ENCODE assay signal across 1 cellular context in the genomic region with DNA sequence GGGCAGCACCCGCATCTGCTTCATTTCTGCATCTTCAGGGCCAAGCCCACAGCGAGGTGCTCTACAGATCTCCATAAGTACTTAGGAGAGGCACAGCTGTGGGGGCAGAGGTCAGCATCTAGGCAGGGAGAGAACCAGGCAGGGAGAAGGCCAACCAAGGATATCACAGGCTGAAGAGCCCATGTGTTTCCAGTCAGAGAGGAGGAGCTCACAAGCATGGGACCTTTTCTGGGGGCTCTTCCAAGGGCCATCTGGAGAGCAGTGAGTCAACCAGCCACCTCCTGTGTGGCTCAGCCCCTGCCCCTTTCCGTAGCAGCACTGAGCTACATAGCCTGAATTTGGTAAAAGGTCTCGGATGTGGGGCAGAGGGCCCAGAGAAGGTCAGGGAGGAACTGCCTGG.
TF ChIP-seq lines count a peak whose summit lies in the region.

No MANE protein-coding gene starts in this region.

TF ChIP-seq in GM23338, 12 proteins besides CTCF, POLR2A, EP300 and RAD21 (continued from another document):
- TF ChIP-seq, protein P1, sequence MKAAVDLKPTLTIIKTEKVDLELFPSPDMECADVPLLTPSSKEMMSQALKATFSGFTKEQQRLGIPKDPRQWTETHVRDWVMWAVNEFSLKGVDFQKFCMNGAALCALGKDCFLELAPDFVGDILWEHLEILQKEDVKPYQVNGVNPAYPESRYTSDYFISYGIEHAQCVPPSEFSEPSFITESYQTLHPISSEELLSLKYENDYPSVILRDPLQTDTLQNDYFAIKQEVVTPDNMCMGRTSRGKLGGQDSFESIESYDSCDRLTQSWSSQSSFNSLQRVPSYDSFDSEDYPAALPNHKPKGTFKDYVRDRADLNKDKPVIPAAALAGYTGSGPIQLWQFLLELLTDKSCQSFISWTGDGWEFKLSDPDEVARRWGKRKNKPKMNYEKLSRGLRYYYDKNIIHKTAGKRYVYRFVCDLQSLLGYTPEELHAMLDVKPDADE (IDR thresholded peaks at IDR 0.05) = no peak
- TF ChIP-seq, protein P2, sequence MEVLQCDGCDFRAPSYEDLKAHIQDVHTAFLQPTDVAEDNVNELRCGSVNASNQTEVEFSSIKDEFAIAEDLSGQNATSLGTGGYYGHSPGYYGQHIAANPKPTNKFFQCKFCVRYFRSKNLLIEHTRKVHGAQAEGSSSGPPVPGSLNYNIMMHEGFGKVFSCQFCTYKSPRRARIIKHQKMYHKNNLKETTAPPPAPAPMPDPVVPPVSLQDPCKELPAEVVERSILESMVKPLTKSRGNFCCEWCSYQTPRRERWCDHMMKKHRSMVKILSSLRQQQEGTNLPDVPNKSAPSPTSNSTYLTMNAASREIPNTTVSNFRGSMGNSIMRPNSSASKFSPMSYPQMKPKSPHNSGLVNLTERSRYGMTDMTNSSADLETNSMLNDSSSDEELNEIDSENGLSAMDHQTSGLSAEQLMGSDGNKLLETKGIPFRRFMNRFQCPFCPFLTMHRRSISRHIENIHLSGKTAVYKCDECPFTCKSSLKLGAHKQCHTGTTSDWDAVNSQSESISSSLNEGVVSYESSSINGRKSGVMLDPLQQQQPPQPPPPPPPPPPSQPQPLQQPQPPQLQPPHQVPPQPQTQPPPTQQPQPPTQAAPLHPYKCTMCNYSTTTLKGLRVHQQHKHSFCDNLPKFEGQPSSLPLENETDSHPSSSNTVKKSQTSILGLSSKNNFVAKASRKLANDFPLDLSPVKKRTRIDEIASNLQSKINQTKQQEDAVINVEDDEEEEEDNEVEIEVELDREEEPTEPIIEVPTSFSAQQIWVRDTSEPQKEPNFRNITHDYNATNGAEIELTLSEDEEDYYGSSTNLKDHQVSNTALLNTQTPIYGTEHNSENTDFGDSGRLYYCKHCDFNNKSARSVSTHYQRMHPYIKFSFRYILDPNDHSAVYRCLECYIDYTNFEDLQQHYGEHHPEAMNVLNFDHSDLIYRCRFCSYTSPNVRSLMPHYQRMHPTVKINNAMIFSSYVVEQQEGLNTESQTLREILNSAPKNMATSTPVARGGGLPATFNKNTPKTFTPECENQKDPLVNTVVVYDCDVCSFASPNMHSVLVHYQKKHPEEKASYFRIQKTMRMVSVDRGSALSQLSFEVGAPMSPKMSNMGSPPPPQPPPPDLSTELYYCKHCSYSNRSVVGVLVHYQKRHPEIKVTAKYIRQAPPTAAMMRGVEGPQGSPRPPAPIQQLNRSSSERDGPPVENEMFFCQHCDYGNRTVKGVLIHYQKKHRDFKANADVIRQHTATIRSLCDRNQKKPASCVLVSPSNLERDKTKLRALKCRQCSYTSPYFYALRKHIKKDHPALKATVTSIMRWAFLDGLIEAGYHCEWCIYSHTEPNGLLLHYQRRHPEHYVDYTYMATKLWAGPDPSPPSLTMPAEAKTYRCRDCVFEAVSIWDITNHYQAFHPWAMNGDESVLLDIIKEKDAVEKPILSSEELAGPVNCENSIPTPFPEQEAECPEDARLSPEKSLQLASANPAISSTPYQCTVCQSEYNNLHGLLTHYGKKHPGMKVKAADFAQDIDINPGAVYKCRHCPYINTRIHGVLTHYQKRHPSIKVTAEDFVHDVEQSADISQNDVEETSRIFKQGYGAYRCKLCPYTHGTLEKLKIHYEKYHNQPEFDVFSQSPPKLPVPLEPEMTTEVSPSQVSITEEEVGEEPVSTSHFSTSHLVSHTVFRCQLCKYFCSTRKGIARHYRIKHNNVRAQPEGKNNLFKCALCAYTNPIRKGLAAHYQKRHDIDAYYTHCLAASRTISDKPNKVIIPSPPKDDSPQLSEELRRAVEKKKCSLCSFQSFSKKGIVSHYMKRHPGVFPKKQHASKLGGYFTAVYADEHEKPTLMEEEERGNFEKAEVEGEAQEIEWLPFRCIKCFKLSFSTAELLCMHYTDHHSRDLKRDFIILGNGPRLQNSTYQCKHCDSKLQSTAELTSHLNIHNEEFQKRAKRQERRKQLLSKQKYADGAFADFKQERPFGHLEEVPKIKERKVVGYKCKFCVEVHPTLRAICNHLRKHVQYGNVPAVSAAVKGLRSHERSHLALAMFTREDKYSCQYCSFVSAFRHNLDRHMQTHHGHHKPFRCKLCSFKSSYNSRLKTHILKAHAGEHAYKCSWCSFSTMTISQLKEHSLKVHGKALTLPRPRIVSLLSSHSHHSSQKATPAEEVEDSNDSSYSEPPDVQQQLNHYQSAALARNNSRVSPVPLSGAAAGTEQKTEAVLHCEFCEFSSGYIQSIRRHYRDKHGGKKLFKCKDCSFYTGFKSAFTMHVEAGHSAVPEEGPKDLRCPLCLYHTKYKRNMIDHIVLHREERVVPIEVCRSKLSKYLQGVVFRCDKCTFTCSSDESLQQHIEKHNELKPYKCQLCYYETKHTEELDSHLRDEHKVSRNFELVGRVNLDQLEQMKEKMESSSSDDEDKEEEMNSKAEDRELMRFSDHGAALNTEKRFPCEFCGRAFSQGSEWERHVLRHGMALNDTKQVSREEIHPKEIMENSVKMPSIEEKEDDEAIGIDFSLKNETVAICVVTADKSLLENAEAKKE (CRISPR knock-in tag; IDR thresholded peaks at IDR 0.05) = no peak
